1 cellular context compared by ENCODE assay signal in genomic region chr15:56919708-56920637, GRCh38.
A peak's percentile ranks its signal among the peaks of the same experiment; 100 is the strongest.
TF ChIP-seq lines count a peak whose summit lies in the region.

No MANE protein-coding gene starts in this region.

TF ChIP-seq in HepG2, 621 proteins besides CTCF, POLR2A, EP300 and RAD21 (continued from another document and continues in another):
- TF ChIP-seq MIER3 (CRISPR knock-in tag; IDR thresholded peaks at IDR 0.05; ENCODE audit: borderline replicate concordance) = no peak
- TF ChIP-seq ZNF343 (CRISPR knock-in tag; IDR thresholded peaks at IDR 0.05) = no peak
- no peak for TF ChIP-seq NFIC (IDR thresholded peaks at IDR 0.05; ENCODE audit: low read length)
- no peak for TF ChIP-seq MAFK (conservative IDR thresholded peaks at IDR 0.05 in 1 of 2, IDR thresholded peaks at IDR 0.05 in 1 of 2; ENCODE audit: low read length in 2 of 2)
- no peak for TF ChIP-seq MBNL3 (CRISPR knock-in tag; conservative IDR thresholded peaks at IDR 0.05)
- TF ChIP-seq SAFB2 (CRISPR knock-in tag; IDR thresholded peaks at IDR 0.05; ENCODE audit: borderline replicate concordance, low read depth) = no peak
- TF ChIP-seq ZNF280D (CRISPR knock-in tag; IDR thresholded peaks at IDR 0.05) = no peak
- TF ChIP-seq, protein P1, sequence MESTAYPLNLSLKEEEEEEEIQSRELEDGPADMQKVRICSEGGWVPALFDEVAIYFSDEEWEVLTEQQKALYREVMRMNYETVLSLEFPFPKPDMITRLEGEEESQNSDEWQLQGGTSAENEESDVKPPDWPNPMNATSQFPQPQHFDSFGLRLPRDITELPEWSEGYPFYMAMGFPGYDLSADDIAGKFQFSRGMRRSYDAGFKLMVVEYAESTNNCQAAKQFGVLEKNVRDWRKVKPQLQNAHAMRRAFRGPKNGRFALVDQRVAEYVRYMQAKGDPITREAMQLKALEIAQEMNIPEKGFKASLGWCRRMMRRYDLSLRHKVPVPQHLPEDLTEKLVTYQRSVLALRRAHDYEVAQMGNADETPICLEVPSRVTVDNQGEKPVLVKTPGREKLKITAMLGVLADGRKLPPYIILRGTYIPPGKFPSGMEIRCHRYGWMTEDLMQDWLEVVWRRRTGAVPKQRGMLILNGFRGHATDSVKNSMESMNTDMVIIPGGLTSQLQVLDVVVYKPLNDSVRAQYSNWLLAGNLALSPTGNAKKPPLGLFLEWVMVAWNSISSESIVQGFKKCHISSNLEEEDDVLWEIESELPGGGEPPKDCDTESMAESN (CRISPR knock-in tag; conservative IDR thresholded peaks at IDR 0.05) = 0 out of 2 replicates have a peak, but pooled peaks have one; percentile 55
- no peak for TF ChIP-seq WIZ (CRISPR knock-in tag; IDR thresholded peaks at IDR 0.05)
- TF ChIP-seq, protein P2, sequence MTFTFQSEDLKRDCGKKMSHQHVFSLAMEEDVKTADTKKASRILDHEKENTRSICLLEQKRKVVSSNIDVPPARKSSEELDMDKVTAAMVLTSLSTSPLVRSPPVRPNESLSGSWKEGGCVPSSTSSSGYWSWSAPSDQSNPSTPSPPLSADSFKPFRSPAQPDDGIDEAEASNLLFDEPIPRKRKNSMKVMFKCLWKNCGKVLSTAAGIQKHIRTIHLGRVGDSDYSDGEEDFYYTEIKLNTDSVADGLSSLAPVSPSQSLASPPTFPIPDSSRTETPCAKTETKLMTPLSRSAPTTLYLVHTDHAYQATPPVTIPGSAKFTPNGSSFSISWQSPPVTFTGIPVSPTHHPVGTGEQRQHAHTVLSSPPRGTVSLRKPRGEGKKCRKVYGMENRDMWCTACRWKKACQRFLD (CRISPR knock-in tag; IDR thresholded peaks at IDR 0.05; ENCODE audit: borderline replicate concordance) = no peak
- TF ChIP-seq ZNF33A (CRISPR knock-in tag; IDR thresholded peaks at IDR 0.05; ENCODE audit: borderline replicate concordance) = no peak
- no peak for TF ChIP-seq SMAD3 (CRISPR knock-in tag; IDR thresholded peaks at IDR 0.05)
- 0 out of 2 replicates have a peak, but pooled peaks have one; percentile 6 for TF ChIP-seq ZNF281 (CRISPR knock-in tag; IDR thresholded peaks at IDR 0.05; ENCODE audit: borderline replicate concordance)
- TF ChIP-seq BCL3 (CRISPR knock-in tag; IDR thresholded peaks at IDR 0.05) = no peak
- TF ChIP-seq, protein P3, sequence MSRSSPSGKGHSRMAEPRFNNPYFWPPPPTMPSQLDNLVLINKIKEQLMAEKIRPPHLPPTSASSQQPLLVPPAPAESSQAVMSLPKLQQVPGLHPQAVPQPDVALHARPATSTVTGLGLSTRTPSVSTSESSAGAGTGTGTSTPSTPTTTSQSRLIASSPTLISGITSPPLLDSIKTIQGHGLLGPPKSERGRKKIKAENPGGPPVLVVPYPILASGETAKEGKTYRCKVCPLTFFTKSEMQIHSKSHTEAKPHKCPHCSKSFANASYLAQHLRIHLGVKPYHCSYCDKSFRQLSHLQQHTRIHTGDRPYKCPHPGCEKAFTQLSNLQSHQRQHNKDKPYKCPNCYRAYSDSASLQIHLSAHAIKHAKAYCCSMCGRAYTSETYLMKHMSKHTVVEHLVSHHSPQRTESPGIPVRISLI (CRISPR knock-in tag; IDR thresholded peaks at IDR 0.05; ENCODE audit: borderline replicate concordance) = no peak
- TF ChIP-seq, protein P4, sequence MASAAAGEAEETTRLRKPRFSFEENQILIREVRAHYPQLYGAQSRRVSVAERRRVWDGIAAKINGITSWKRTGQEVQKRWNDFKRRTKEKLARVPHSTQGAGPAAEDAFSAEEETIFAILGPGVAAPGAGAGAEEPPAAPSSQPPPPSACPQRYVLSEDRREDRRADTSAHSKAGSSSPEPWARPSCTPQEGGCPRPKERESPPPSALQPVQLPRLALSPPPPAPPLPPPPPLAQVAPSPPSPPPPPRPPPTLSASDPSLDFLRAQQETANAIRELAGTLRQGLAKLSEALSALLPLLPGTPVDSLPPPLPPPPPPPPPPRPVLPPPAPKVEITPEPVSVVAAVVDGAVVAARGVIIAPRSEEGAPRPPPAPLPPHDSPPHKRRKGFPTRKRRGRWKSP (CRISPR knock-in tag; IDR thresholded peaks at IDR 0.05) = peak; percentile 40; the same call in 1 of the 2 replicates
- TF ChIP-seq ZHX2 (IDR thresholded peaks at IDR 0.05; ENCODE audit: low read depth) = no peak
- TF ChIP-seq ZHX2 (CRISPR knock-in tag; IDR thresholded peaks at IDR 0.05; ENCODE audit: borderline replicate concordance) = no peak
- TF ChIP-seq, protein P5, sequence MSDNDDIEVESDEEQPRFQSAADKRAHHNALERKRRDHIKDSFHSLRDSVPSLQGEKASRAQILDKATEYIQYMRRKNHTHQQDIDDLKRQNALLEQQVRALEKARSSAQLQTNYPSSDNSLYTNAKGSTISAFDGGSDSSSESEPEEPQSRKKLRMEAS (IDR thresholded peaks at IDR 0.05) = peak; percentile 40; the same call in 1 of the 2 replicates
- TF ChIP-seq ASH2L (IDR thresholded peaks at IDR 0.05; ENCODE audit: insufficient read length, low read depth, low read length) = peak; percentile 71
- no peak for TF ChIP-seq ZKSCAN5 (CRISPR knock-in tag; IDR thresholded peaks at IDR 0.05)
- no peak for TF ChIP-seq ZMAT3 (CRISPR knock-in tag; conservative IDR thresholded peaks at IDR 0.05)
- 0 out of 2 replicates have a peak, but pooled peaks have one; percentile 34 for TF ChIP-seq ZBED4 (CRISPR knock-in tag; IDR thresholded peaks at IDR 0.05; ENCODE audit: borderline replicate concordance)
- TF ChIP-seq ZNF841 (CRISPR knock-in tag; IDR thresholded peaks at IDR 0.05; ENCODE audit: borderline replicate concordance) = no peak
- TF ChIP-seq ZNF367 (CRISPR knock-in tag; IDR thresholded peaks at IDR 0.05; ENCODE audit: borderline replicate concordance) = no peak
- TF ChIP-seq U2AF1 (optimal IDR thresholded peaks at IDR 0.05; ENCODE audit: low read depth, low read length) = no peak
- TF ChIP-seq ZNF776 (CRISPR knock-in tag; IDR thresholded peaks at IDR 0.05) = no peak
- TF ChIP-seq NAIF1 (CRISPR knock-in tag; IDR thresholded peaks at IDR 0.05; ENCODE audit: borderline replicate concordance) = no peak
- TF ChIP-seq ZNF672 (CRISPR knock-in tag; IDR thresholded peaks at IDR 0.05) = no peak
- no peak for TF ChIP-seq FLYWCH1 (CRISPR knock-in tag; IDR thresholded peaks at IDR 0.05)
- TF ChIP-seq PHF8 (CRISPR knock-in tag; IDR thresholded peaks at IDR 0.05) = no peak
- no peak for TF ChIP-seq ZNF282 (IDR thresholded peaks at IDR 0.05; ENCODE audit: partially characterized antibody)
- TF ChIP-seq ZFAT (CRISPR knock-in tag; conservative IDR thresholded peaks at IDR 0.05) = no peak
